13 cellular contexts compared by ENCODE assay signal in genomic region chr10:29512460-29512974, GRCh38.
"Had no signal": no experiment of that assay in that cellular context is flagged by ENCODE, and none has a peak within 500 bp of the region (broad histone marks: within the 10 kb centered on the region; RNA-seq: fewer than 3 reads in every experiment).

No MANE protein-coding gene starts in this region.

- H3K27me3 Mint-ChIP-seq: activated naive CD4-positive, alpha-beta T cell treated with anti-CD3 and anti-CD28 coated beads, Interleukin-2, amount 50 U/mL, for 24 hours; effector memory CD8-positive, alpha-beta T cell; naive thymus-derived CD4-positive, alpha-beta T cell had no signal

- H3K4me1 ChIP-seq: adrenal gland, left lung, spleen had no signal

- H3K4me1 Mint-ChIP-seq: activated naive CD4-positive, alpha-beta T cell treated with anti-CD3 and anti-CD28 coated beads, Interleukin-2, amount 50 U/mL, for 24 hours had no signal

- H3K4me3 ChIP-seq: adrenal gland, cardiac muscle cell, left lung, ovary, spleen, thyroid gland had no signal

- H3K36me3 ChIP-seq: adrenal gland, ovary had no signal

- H3K27me3 ChIP-seq: adrenal gland, cardiac muscle cell, left lung, ovary, spleen, thyroid gland had no signal

- H3K27ac Mint-ChIP-seq: activated naive CD4-positive, alpha-beta T cell treated with anti-CD3 and anti-CD28 coated beads, Interleukin-2, amount 50 U/mL, for 24 hours; effector memory CD8-positive, alpha-beta T cell had no signal

- H3K9me3 ChIP-seq: adrenal gland, left lung, ovary, spleen, thyroid gland had no signal

- H3K9me3 Mint-ChIP-seq: activated naive CD4-positive, alpha-beta T cell treated with anti-CD3 and anti-CD28 coated beads, Interleukin-2, amount 50 U/mL, for 24 hours; effector memory CD8-positive, alpha-beta T cell; naive thymus-derived CD4-positive, alpha-beta T cell had no signal

- H3K4me3 Mint-ChIP-seq: activated naive CD4-positive, alpha-beta T cell treated with anti-CD3 and anti-CD28 coated beads, Interleukin-2, amount 50 U/mL, for 24 hours; effector memory CD8-positive, alpha-beta T cell; naive thymus-derived CD4-positive, alpha-beta T cell had no signal

- DNase-seq: activated CD4-positive, alpha-beta T cell treated with anti-CD3 and anti-CD28 coated beads, Interleukin-2, amount 50 U/mL, for 4 hours; activated gamma-delta T cell; kidney; left lung; ovary; spleen; stimulated activated CD8-positive, alpha-beta memory T cell treated with anti-CD3 and anti-CD28 coated beads, Interleukin-4, amount 100 ng/mL, for 48 hours; thyroid gland had no signal

- H3K27ac ChIP-seq: adrenal gland, left lung, ovary, spleen, thyroid gland had no signal
